In genomic region chr3:166593776-166594175, GRCh38 we compare ENCODE assay signal across 8 cellular contexts.
"Had no signal": no experiment of that assay in that cellular context is flagged by ENCODE, and none has a peak within 500 bp of the region (broad histone marks: within the 10 kb centered on the region; RNA-seq: fewer than 3 reads in every experiment).

No MANE protein-coding gene starts in this region.

- H3K4me3 ChIP-seq: GM23248, GM23338, HAP-1 had no signal

- H3K4me2 ChIP-seq: GM23338 had no signal

- H3K9me3 ChIP-seq: HAP-1 had no signal

- H2AFZ ChIP-seq: GM23248, GM23338 had no signal

- H3K4me1 ChIP-seq: HAP-1 had no signal

- H3K36me3 ChIP-seq: HAP-1 had no signal

- DNase-seq: GM23248, GOT3, H7, H9, HCEC 1CT, HFFc6 had no signal

- H3K9ac ChIP-seq: GM23248 had no signal

- H3K27ac ChIP-seq: GM23248 had no signal
